In genomic region chr16:2713523-2713922, GRCh38 we compare ENCODE assay signal across 25 cellular contexts.
"Had no signal": no experiment of that assay in that cellular context is flagged by ENCODE, and none has a peak within 500 bp of the region (broad histone marks: within the 10 kb centered on the region; RNA-seq: fewer than 3 reads in every experiment).

No MANE protein-coding gene starts in this region.

- H3K27ac Mint-ChIP-seq: memory B cell; nephron; T-helper 1 cell treated with Interleukin-12 subunit alpha and Interleukin-12 subunit beta and Interleukin-4 antibody, amounts not matched to agents 30 μg/mL and 1 μg/mL, for 36 hours had no signal

- H3K4me1 ChIP-seq: ascending aorta, parathyroid adenoma, uterus had no signal

- H3K4me3 ChIP-seq: ascending aorta, gastroesophageal sphincter, testis, uterus had no signal

- H3K9me3 ChIP-seq: ascending aorta, gastroesophageal sphincter, testis, uterus had no signal

- H3K36me3 ChIP-seq: uterus had no signal

- H3K9me3 Mint-ChIP-seq: memory B cell; nephron; T-helper 1 cell treated with Interleukin-12 subunit alpha and Interleukin-12 subunit beta and Interleukin-4 antibody, amounts not matched to agents 30 μg/mL and 1 μg/mL, for 36 hours had no signal

- H3K27ac ChIP-seq: ascending aorta, brain microvascular endothelial cell, gastroesophageal sphincter, parathyroid adenoma, testis, uterus had no signal

- H3K4me3 Mint-ChIP-seq: memory B cell; nephron; T-helper 1 cell treated with Interleukin-12 subunit alpha and Interleukin-12 subunit beta and Interleukin-4 antibody, amounts not matched to agents 30 μg/mL and 1 μg/mL, for 36 hours had no signal

- DNase-seq: activated CD4-positive, alpha-beta T cell treated with anti-CD3 and anti-CD28 coated beads for 4 hours; activated CD4-positive, alpha-beta T cell treated with anti-CD3 and anti-CD28 coated beads, Interleukin-2, amount 50 U/mL, for 48 hours; activated CD4-positive, CD25-positive, alpha-beta regulatory T cell; activated effector memory CD4-positive, alpha-beta T cell treated with anti-CD3 and anti-CD28 coated beads, Interleukin-2, amount 50 U/mL, for 16 hours; activated naive CD4-positive, alpha-beta T cell treated with anti-CD3 and anti-CD28 coated beads, Interleukin-2, amount 50 U/mL, for 16 hours; activated T-cell treated with anti-CD3 and anti-CD28 coated beads, Interleukin-2, amount 50 U/mL, for 48 hours; brain microvascular endothelial cell; caudate nucleus; dermis blood vessel endothelial cell; effector memory CD4-positive, alpha-beta T cell; head of caudate nucleus; hypothalamus; right cardiac atrium; stimulated activated CD4-positive, alpha-beta T cell treated with anti-CD3 and anti-CD28 coated beads, Interleukin-1b, Interleukin-23, amount 100 ng/mL, for 48 hours; stimulated activated naive CD4-positive, alpha-beta T cell; T1000; testis; trophoblast cell; uterus had no signal

- H3K4me1 Mint-ChIP-seq: nephron had no signal

- ATAC-seq: gastroesophageal sphincter, right cardiac atrium had no signal

- H3K36me3 Mint-ChIP-seq: memory B cell had no signal

- H3K27me3 ChIP-seq: ascending aorta, brain microvascular endothelial cell, testis, uterus had no signal
